In the genomic region with DNA sequence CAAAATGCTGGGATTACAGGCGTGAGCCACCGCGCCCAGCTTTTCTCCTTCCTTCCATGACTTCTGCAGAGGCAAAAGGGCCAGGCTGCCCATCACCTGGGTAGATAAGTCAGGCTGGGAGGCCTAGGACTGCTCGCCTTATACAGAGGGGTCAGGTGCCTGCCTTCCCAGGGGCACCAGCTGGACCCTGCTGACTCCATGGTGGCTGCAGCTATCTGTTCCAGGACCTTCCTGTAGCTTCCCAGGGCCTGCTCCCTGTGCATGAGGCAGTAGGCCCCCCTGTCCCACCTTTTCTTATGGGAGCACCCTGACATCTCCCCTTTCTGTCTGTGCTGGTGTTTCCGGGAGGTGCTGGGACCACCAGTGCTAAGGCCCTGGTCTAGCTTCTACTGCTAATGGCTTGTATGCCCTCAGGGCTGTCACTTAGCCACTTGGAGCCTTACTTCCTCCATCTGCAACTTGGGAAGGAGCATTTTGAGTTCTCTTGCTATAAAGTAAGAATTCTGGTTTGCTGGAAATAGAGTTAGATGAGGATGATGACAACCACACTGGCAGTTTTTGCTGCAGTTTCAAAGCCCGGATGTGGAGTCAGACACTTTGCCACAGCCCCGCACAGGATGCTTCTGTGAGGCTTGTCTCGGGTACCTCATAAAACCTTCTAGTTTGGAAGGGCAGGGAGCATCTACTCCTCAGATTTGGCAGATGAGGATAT, we compare ENCODE assay signal across 14 cellular contexts. TPM values are rescaled to one million over a fixed set of nuclear protein-coding genes. Genes with fewer than 3 reads are reported as not detected.
A peak's percentile ranks its signal among the peaks of the same experiment; 100 is the strongest.
DNase-seq lines count a peak whose midpoint lies in the region; ATAC-seq and TF ChIP-seq lines count a peak whose summit lies in the region.
"Had no signal": no experiment of that assay in that cellular context is flagged by ENCODE, and none has a peak within 500 bp of the region (broad histone marks: within the 10 kb centered on the region; RNA-seq: fewer than 3 reads in every experiment).

No MANE protein-coding gene starts in this region.

- no peak overlapping the region for H3K23ac ChIP-seq in neuronal stem cell (ENCODE audit: low read depth, low read length, poor library complexity)

- no peak overlapping the region for H3K4ac ChIP-seq in neuronal stem cell (ENCODE audit: low read length)

- ATAC-seq in thoracic aorta (ENCODE audit: insufficient number of reproducible peaks, low FRiP score, low read depth), result no peak
- no peak for ATAC-seq in activated T-cell treated with anti-CD3 and anti-CD28 coated beads, Interleukin-2, amount 50 U/mL, for 72 hours (replicated peaks in 1 of 2)
- ATAC-seq: HCT116 had no signal

- no peak overlapping the region for H2AFZ ChIP-seq in neuronal stem cell (ENCODE audit: low read length)
- H2AFZ ChIP-seq: neural progenitor cell had no signal

- no peak for TF ChIP-seq CTCF in dorsolateral prefrontal cortex (IDR thresholded peaks at IDR 0.05 in 54 of 56, conservative IDR thresholded peaks at IDR 0.05 in 2 of 56; ENCODE audit: low read depth in 1 of 56, partially characterized antibody in 56 of 56)
- TF ChIP-seq CTCF in thoracic aorta (IDR thresholded peaks at IDR 0.05), result no peak

- H3K4me3 ChIP-seq in dorsolateral prefrontal cortex (no peak overlapping the region), neuronal stem cell (ENCODE audit: low read length in 2 of 2) (no peak overlapping the region), thoracic aorta (no peak overlapping the region)
- H3K4me3 ChIP-seq: lung, neural progenitor cell had no signal

- H3K27me3 ChIP-seq in dorsolateral prefrontal cortex (no peaks in the 10 kb centered on the region), neuronal stem cell (ENCODE audit: control insufficient read depth in 3 of 3, insufficient read depth in 3 of 3, low read depth in 1 of 3, low read length in 3 of 3) (no peaks in the 10 kb centered on the region), thoracic aorta (replicated peaks; ENCODE audit: insufficient read depth) (no peaks in the 10 kb centered on the region)
- H3K27me3 ChIP-seq: neural progenitor cell had no signal

- no peak overlapping the region for H3K9ac ChIP-seq in neuronal stem cell (ENCODE audit: low read depth, low read length, poor library complexity)
- H3K9ac ChIP-seq: neural progenitor cell had no signal

- H4K8ac ChIP-seq in neuronal stem cell (ENCODE audit: low read depth, low read length), result no peak overlapping the region

- H3K9me3 Mint-ChIP-seq in activated T-cell treated with anti-CD3 and anti-CD28 coated beads, Interleukin-2, amount 50 U/mL, for 72 hours, result no peaks in the 10 kb centered on the region
- H3K9me3 Mint-ChIP-seq: CD14-positive monocyte, neural progenitor cell had no signal

- H3K4me1 ChIP-seq in neuronal stem cell (ENCODE audit: control insufficient read depth in 2 of 2, insufficient read depth in 1 of 2, low read depth in 1 of 2, low read length in 2 of 2) (peaks cover 45 to 49% of the 10 kb centered on the region in 2 donors), thoracic aorta (ENCODE audit: control insufficient read depth in 1 of 2, low read depth in 2 of 2) (peaks cover 26 to 69% of the 10 kb centered on the region in 2 donors)

- H3K18ac ChIP-seq in neuronal stem cell (ENCODE audit: low read length), result no peak overlapping the region

- peak overlapping the region in 40 of 59 donors; percentile 15 to 87 (median 70) for H3K27ac ChIP-seq in dorsolateral prefrontal cortex
- H3K27ac ChIP-seq in neuronal stem cell (replicated peaks; ENCODE audit: low read length), result no peak overlapping the region
- H3K27ac ChIP-seq in thoracic aorta, result peak overlapping the region; percentile 55 to 67
- H3K27ac ChIP-seq: neural progenitor cell had no signal

- H2BK5ac ChIP-seq in neuronal stem cell (ENCODE audit: low read length), result no peak overlapping the region

- no peak overlapping the region for H2BK12ac ChIP-seq in neuronal stem cell (ENCODE audit: low read length)

- H3K4me1 Mint-ChIP-seq in activated T-cell treated with anti-CD3 and anti-CD28 coated beads, Interleukin-2, amount 50 U/mL, for 72 hours (ENCODE audit: low read depth), result no peaks in the 10 kb centered on the region
- H3K4me1 Mint-ChIP-seq: CD14-positive monocyte had no signal

- intact Hi-C loops in dorsolateral prefrontal cortex (cut with DNase I), result no loop called here

- H3K36me3 ChIP-seq in neuronal stem cell (replicated peaks in 1 of 2; ENCODE audit: control insufficient read depth in 2 of 2, insufficient read depth in 2 of 2, low read length in 2 of 2), result peaks cover 0 to 24% of the 10 kb centered on the region in 2 donors
- H3K36me3 ChIP-seq in thoracic aorta, result no peaks in the 10 kb centered on the region
- H3K36me3 ChIP-seq: neural progenitor cell had no signal

- no peaks in the 10 kb centered on the region for H3K27me3 Mint-ChIP-seq in activated T-cell treated with anti-CD3 and anti-CD28 coated beads, Interleukin-2, amount 50 U/mL, for 72 hours (ENCODE audit: low read depth)

- peak overlapping the region; percentile 57 for H4K91ac ChIP-seq in neuronal stem cell (ENCODE audit: low read depth, low read length, poor library complexity)

- H3K9me3 ChIP-seq in neuronal stem cell (replicated peaks in 1 of 2; ENCODE audit: control insufficient read depth in 2 of 2, insufficient read depth in 1 of 2, low read depth in 1 of 2, low read length in 2 of 2) (no peaks in the 10 kb centered on the region), thoracic aorta (no peaks in the 10 kb centered on the region)

- no peaks in the 10 kb centered on the region for H3K36me3 Mint-ChIP-seq in activated T-cell treated with anti-CD3 and anti-CD28 coated beads, Interleukin-2, amount 50 U/mL, for 72 hours (ENCODE audit: insufficient read depth in 2 of 2)
- H3K36me3 Mint-ChIP-seq: CD14-positive monocyte had no signal

- H3K14ac ChIP-seq in neuronal stem cell (ENCODE audit: low read length), result peak overlapping the region; percentile 48

- peaks cover 2% of the 10 kb centered on the region for H3K79me1 ChIP-seq in neuronal stem cell (ENCODE audit: low read depth, low read length)

- no peak overlapping the region for H3K4me3 Mint-ChIP-seq in activated T-cell treated with anti-CD3 and anti-CD28 coated beads, Interleukin-2, amount 50 U/mL, for 72 hours
- H3K4me3 Mint-ChIP-seq: CD14-positive monocyte had no signal

- no peak overlapping the region for H3K4me2 ChIP-seq in neuronal stem cell (ENCODE audit: insufficient read depth, low read length, poor library complexity, severe bottlenecking)
- H3K4me2 ChIP-seq: neural progenitor cell had no signal

- no peak overlapping the region for H3K27ac Mint-ChIP-seq in activated T-cell treated with anti-CD3 and anti-CD28 coated beads, Interleukin-2, amount 50 U/mL, for 72 hours
- H3K27ac Mint-ChIP-seq: CD14-positive monocyte had no signal

- H2AK5ac ChIP-seq in neuronal stem cell (ENCODE audit: low read depth, low read length), result peak overlapping the region; percentile 66

- WGBS in neuronal stem cell (ENCODE audit: extremely low coverage in 2 of 2, insufficient read length in 2 of 2, insufficient replicate concordance in 1 of 2), 2 donors, result no CpG with 5 or more reads among the region's 8 CpGs

- H2BK120ac ChIP-seq in neuronal stem cell (ENCODE audit: low read depth, low read length), result no peak overlapping the region

- peak; percentile 23 for DNase-seq in RPMI8226
- DNase-seq in dorsolateral prefrontal cortex, result no peak
- no peak for DNase-seq in neuronal stem cell (ENCODE audit: low spot score)
- DNase-seq in thoracic aorta (ENCODE audit: low spot score), result no peak
- DNase-seq in NCI-H1417 (lab: John Stamatoyannopoulos, UW), result no peak
- DNase-seq in activated T-cell treated with anti-CD3 and anti-CD28 coated beads, Interleukin-2, amount 50 U/mL, for 72 hours, result no peak
- no peak for DNase-seq in HUDEP-2 (lab: John Stamatoyannopoulos, UW; ENCODE audit: unreplicated experiment in 76 of 76)
- DNase-seq: DMS79 treated with DMSO at 0.1 percent for 48 hours, NCI-H1105 treated with DMSO at 0.1 percent for 48 hours, small intestine had no signal

- H2BK15ac ChIP-seq in neuronal stem cell (ENCODE audit: low read length), result no peak overlapping the region

RNA-seq across cellular contexts. Expression of a gene that starts 14.4 kb away (rescaled TPM):
- total RNA-seq in dorsolateral prefrontal cortex (10 to 100 TPM; 13.7 to 62.1 (median 24.8) TPM), thoracic aorta (10 to 100 TPM; 27.2 to 33.2 TPM)
- polyA plus RNA-seq in neuronal stem cell (2013, experiment 1 of 2), result 16.2 TPM
- polyA plus RNA-seq in neuronal stem cell (2013, experiment 2 of 2), result 16.8 TPM
- total RNA-seq in activated T-cell treated with anti-CD3 and anti-CD28 coated beads, Interleukin-2, amount 50 U/mL, for 72 hours, result 1 to 10 TPM; 1.9 to 3.9 TPM
- polyA plus RNA-seq: CD14-positive monocyte had no signal
